In genomic region chr5:140293091-140293996, GRCh38 we compare ENCODE assay signal across 10 cellular contexts. TPM values are rescaled to one million over a fixed set of nuclear protein-coding genes. Genes with fewer than 3 reads are reported as not detected.
DNase-seq lines count a peak whose midpoint lies in the region; ATAC-seq and TF ChIP-seq lines count a peak whose summit lies in the region.
"Had no signal": no experiment of that assay in that cellular context is flagged by ENCODE, and none has a peak within 500 bp of the region (broad histone marks: within the 10 kb centered on the region; RNA-seq: fewer than 3 reads in every experiment).

No MANE protein-coding gene starts in this region.

- peaks cover 47% of the 10 kb centered on the region for H3K4me1 Mint-ChIP-seq in T-helper 1 cell treated with Interleukin-12 subunit alpha and Interleukin-12 subunit beta and Interleukin-4 antibody, amounts not matched to agents 30 μg/mL and 1 μg/mL, for 36 hours (ENCODE audit: low read depth)

- no peaks in the 10 kb centered on the region for H3K27me3 Mint-ChIP-seq in T-helper 1 cell treated with Interleukin-12 subunit alpha and Interleukin-12 subunit beta and Interleukin-4 antibody, amounts not matched to agents 30 μg/mL and 1 μg/mL, for 36 hours (ENCODE audit: low read depth)

- no peak for TF ChIP-seq CTCF in brain microvascular endothelial cell (IDR thresholded peaks at IDR 0.05; ENCODE audit: low read depth, low read length, missing control alignments)
- no peak for TF ChIP-seq CTCF in suprapubic skin (IDR thresholded peaks at IDR 0.05)

- peak overlapping the region; percentile 29 for H3K4me3 Mint-ChIP-seq in T-helper 1 cell treated with Interleukin-12 subunit alpha and Interleukin-12 subunit beta and Interleukin-4 antibody, amounts not matched to agents 30 μg/mL and 1 μg/mL, for 36 hours

- H3K36me3 ChIP-seq in brain microvascular endothelial cell (replicated peaks) (no peaks in the 10 kb centered on the region), suprapubic skin (no peaks in the 10 kb centered on the region)

- peaks cover 22% of the 10 kb centered on the region for H3K4me1 ChIP-seq in suprapubic skin

- no peak for TF ChIP-seq POLR2A in suprapubic skin (IDR thresholded peaks at IDR 0.05)

- no peak overlapping the region for H3K4me3 ChIP-seq in brain microvascular endothelial cell (ENCODE audit: low read depth, low read length)
- H3K4me3 ChIP-seq in suprapubic skin = no peak overlapping the region

- no peaks in the 10 kb centered on the region for H3K9me3 Mint-ChIP-seq in T-helper 1 cell treated with Interleukin-12 subunit alpha and Interleukin-12 subunit beta and Interleukin-4 antibody, amounts not matched to agents 30 μg/mL and 1 μg/mL, for 36 hours

- H3K27me3 ChIP-seq in brain microvascular endothelial cell (replicated peaks) (no peaks in the 10 kb centered on the region), suprapubic skin (no peaks in the 10 kb centered on the region)

- TF ChIP-seq EP300 in suprapubic skin (IDR thresholded peaks at IDR 0.05) = no peak

- peak overlapping the region; percentile 91 for H3K27ac ChIP-seq in brain microvascular endothelial cell
- peak overlapping the region; percentile 13 for H3K27ac ChIP-seq in suprapubic skin

- peaks cover 34% of the 10 kb centered on the region for H3K36me3 Mint-ChIP-seq in T-helper 1 cell treated with Interleukin-12 subunit alpha and Interleukin-12 subunit beta and Interleukin-4 antibody, amounts not matched to agents 30 μg/mL and 1 μg/mL, for 36 hours (ENCODE audit: low read depth)

- in situ Hi-C loops in brain microvascular endothelial cell (cut with HindIII; ENCODE audit: low pct_ligation_motif_present, low sequenced_read_pairs) = no loop called here

- no peaks in the 10 kb centered on the region for H3K9me3 ChIP-seq in suprapubic skin

- H3K27ac Mint-ChIP-seq in T-helper 1 cell treated with Interleukin-12 subunit alpha and Interleukin-12 subunit beta and Interleukin-4 antibody, amounts not matched to agents 30 μg/mL and 1 μg/mL, for 36 hours = no peak overlapping the region

- no peak for ATAC-seq in HG02973 (IDR thresholded peaks at IDR 0.05; ENCODE audit: unreplicated experiment)

- 50% methylated on average over 5 of the region's 5 CpGs for WGBS in suprapubic skin

- DNase-seq in T-helper 1 cell (no peak), brain microvascular endothelial cell (no peak), iris pigment epithelial cell (ENCODE audit: low read depth) (peak; percentile 77), suprapubic skin (ENCODE audit: low spot score in 2 of 2) (no peak), NCI-H2029 treated with DMSO at 0.1 percent for 48 hours (lab: John Stamatoyannopoulos, UW) (no peak)
- DNase-seq in effector CD8-positive, alpha-beta T cell (lab: John Stamatoyannopoulos, UW) = no peak
- DNase-seq: activated CD8-positive, alpha-beta memory T cell treated with anti-CD3 and anti-CD28 coated beads, Interleukin-2, amount 50 U/mL, for 48 hours; NCI-H1694 had no signal

RNA-seq across cellular contexts. Expression of gene PFDN1, which starts 9.6 kb away (rescaled TPM):
- total RNA-seq in suprapubic skin = 10 to 100 TPM; 58.7 to 91.7 (median 76.2) TPM

RNA-seq across cellular contexts. Expression of gene HBEGF, which starts 53.1 kb away (rescaled TPM):
- 100 to 1,000 TPM in 1 of 4 donors, 10 to 100 TPM in 3; 19.6 to 189 (median 74.8) TPM for total RNA-seq in suprapubic skin
